ENCODE assay signal across 16 cellular contexts in genomic region chr1:17559618-17560419, GRCh38. TPM values are rescaled to one million over a fixed set of nuclear protein-coding genes. Genes with fewer than 3 reads are reported as not detected.
DNase-seq lines count a peak whose midpoint lies in the region; FAIRE-seq and TF ChIP-seq lines count a peak whose summit lies in the region.
"Had no signal": no experiment of that assay in that cellular context is flagged by ENCODE, and none has a peak within 500 bp of the region (broad histone marks: within the 10 kb centered on the region; RNA-seq: fewer than 3 reads in every experiment).

No MANE protein-coding gene starts in this region.

- CTCF ChIA-PET in MCF 10A (lab: Yijun Ruan, JAX), result interaction anchor here (0.8 to 1.5 kb wide), 3 partner anchors 18 to 65 kb away, joined by 3 to 5 read pairs (median 3); no protein-coding TSS in a partner anchor

- no peaks in the 10 kb centered on the region for H3K9me3 Mint-ChIP-seq in MCF 10A (ENCODE audit: unreplicated experiment)

- no peak for TF ChIP-seq POLR2A in sigmoid colon (IDR thresholded peaks at IDR 0.05)

- DNase-seq in Caki2 (ENCODE audit: low read depth), result peak; percentile 86
- no peak for DNase-seq in MCF 10A (ENCODE audit: unreplicated experiment)
- DNase-seq in kidney, result no peak
- no peak for DNase-seq in sigmoid colon
- no peak for DNase-seq in 8988T
- no peak for DNase-seq in MM.1S
- DNase-seq in activated CD4-positive, CD25-positive, alpha-beta regulatory T cell treated with anti-CD3 and anti-CD28 coated beads, Interleukin-2, amount 50 U/mL, for 72 hours, result no peak
- DNase-seq in EL, result no peak
- DNase-seq: activated T-cell treated with anti-CD3 and anti-CD28 coated beads for 4 hours; brain microvascular endothelial cell; NCI-H2029; spleen; stimulated activated CD8-positive, alpha-beta memory T cell treated with anti-CD3 and anti-CD28 coated beads, Interleukin-4, amount 100 ng/mL, for 48 hours; T-helper 9 cell had no signal

- H3K9ac ChIP-seq in kidney (ENCODE audit: low read length in 2 of 2) (peak overlapping the region; percentile 51 to 59), MM.1S (ENCODE audit: low read length) (no peak overlapping the region)

- H3K9me3 ChIP-seq in kidney (ENCODE audit: control insufficient read depth in 1 of 2, low read length in 2 of 2), result no peaks in the 10 kb centered on the region
- H3K9me3 ChIP-seq in sigmoid colon, result no peaks in the 10 kb centered on the region
- H3K9me3 ChIP-seq in MM.1S (replicated peaks; ENCODE audit: insufficient read depth, low read length), result no peaks in the 10 kb centered on the region
- H3K9me3 ChIP-seq: spleen had no signal

- H4K20me1 ChIP-seq in MM.1S (ENCODE audit: insufficient read depth, low read length), result no peaks in the 10 kb centered on the region

- peak overlapping the region in 1 of 2 donors; percentile 10 for H3K4me3 ChIP-seq in kidney (ENCODE audit: low read length in 2 of 2)
- no peak overlapping the region for H3K4me3 ChIP-seq in sigmoid colon
- no peak overlapping the region for H3K4me3 ChIP-seq in MM.1S (ENCODE audit: low read length)
- H3K4me3 ChIP-seq: K562, spleen had no signal

- intact Hi-C loops in MCF 10A (cut with micrococcal nuclease), result no loop called here
- intact Hi-C loops in kidney (cut with DNase I), result no loop called here
- intact Hi-C loops in sigmoid colon (cut with DNase I), result loop anchor here (2.0 kb wide), 1 partner anchor 19 kb away; no protein-coding TSS in a partner anchor

- WGBS in sigmoid colon, 2 donors, result 27 to 68% methylated on average over 7 of the region's 7 CpGs

- H3K27me3 ChIP-seq in sigmoid colon (no peaks in the 10 kb centered on the region), MM.1S (replicated peaks; ENCODE audit: insufficient read depth, low read length) (peaks cover 80% of the 10 kb centered on the region)
- H3K27me3 ChIP-seq: brain microvascular endothelial cell, spleen had no signal

- POLR2A ChIA-PET in MCF 10A (lab: Yijun Ruan, JAX), result interaction anchor here (1.0 kb wide), 1 partner anchor 23 kb away, joined by 3 read pairs; no protein-coding TSS in a partner anchor

- no peaks in the 10 kb centered on the region for H3K36me3 ChIP-seq in kidney (ENCODE audit: control insufficient read depth in 1 of 2, insufficient read depth in 2 of 2, low read length in 2 of 2)
- no peaks in the 10 kb centered on the region for H3K36me3 ChIP-seq in sigmoid colon
- H3K36me3 ChIP-seq in MM.1S (replicated peaks; ENCODE audit: insufficient read depth, low read length), result no peaks in the 10 kb centered on the region
- H3K36me3 ChIP-seq: brain microvascular endothelial cell, spleen had no signal

- peak; percentile 70 for FAIRE-seq in kidney (lab: Jason Lieb, UNC)
- FAIRE-seq: G401.6, K562 had no signal

- no peaks in the 10 kb centered on the region for H3K36me3 Mint-ChIP-seq in MCF 10A (ENCODE audit: insufficient read depth, unreplicated experiment)

- no peak overlapping the region for H2AFZ ChIP-seq in MM.1S (ENCODE audit: low read length)

- no peaks in the 10 kb centered on the region for H3F3A ChIP-seq in MM.1S (ENCODE audit: insufficient read depth, low read length)

- H3K27ac ChIP-seq in kidney (ENCODE audit: low read depth in 2 of 2, low read length in 2 of 2) (peak overlapping the region; percentile 94 to 96), sigmoid colon (peak overlapping the region; percentile 75 to 97 (median 92)), MM.1S (ENCODE audit: low read length) (no peak overlapping the region)
- H3K27ac ChIP-seq: brain microvascular endothelial cell had no signal

- no TSS peak for BruUV-seq in MCF 10A (replicated peaks; lab: Mats Ljungman, UMichigan)

- H3K27ac Mint-ChIP-seq in MCF 10A (ENCODE audit: low read depth, unreplicated experiment), result peak overlapping the region; percentile 23

- H3K4me1 ChIP-seq in kidney (ENCODE audit: control insufficient read depth in 1 of 2, insufficient read depth in 1 of 2, low read depth in 1 of 2, low read length in 2 of 2) (peaks cover 55 to 57% of the 10 kb centered on the region in 2 donors), sigmoid colon (peaks cover 0 to 50% (median 47%) of the 10 kb centered on the region in 4 donors), MM.1S (ENCODE audit: low read length) (no peaks in the 10 kb centered on the region)

- in situ Hi-C loops in Caki2 (cut with HindIII; ENCODE audit: low pct_unique_long_range_greater_than_20kb, low sequenced_read_pairs), result no loop called here

- no peaks in the 10 kb centered on the region for H3K27me3 Mint-ChIP-seq in MCF 10A (ENCODE audit: insufficient read depth, unreplicated experiment)

- peaks cover 23% of the 10 kb centered on the region for H3K4me1 Mint-ChIP-seq in MCF 10A (ENCODE audit: insufficient read depth, unreplicated experiment)

- H3K79me2 ChIP-seq in MM.1S (ENCODE audit: low read length), result no peaks in the 10 kb centered on the region

- no peaks in the 10 kb centered on the region for H3K9me2 ChIP-seq in MM.1S (replicated peaks; ENCODE audit: insufficient read depth, low read length)

- no peak for TF ChIP-seq CTCF in MCF 10A (IDR thresholded peaks at IDR 0.05; ENCODE audit: unreplicated experiment)
- no peak for TF ChIP-seq CTCF in kidney (IDR thresholded peaks at IDR 0.05; ENCODE audit: borderline replicate concordance, extremely low read depth, insufficient read depth)
- TF ChIP-seq CTCF in sigmoid colon (IDR thresholded peaks at IDR 0.05), result no peak
- no peak for TF ChIP-seq CTCF in MM.1S (IDR thresholded peaks at IDR 0.05; ENCODE audit: low read length)

- no peak overlapping the region for H3K4me2 ChIP-seq in MM.1S (ENCODE audit: low read depth, low read length)

- no peak overlapping the region for H3K4me3 Mint-ChIP-seq in MCF 10A (ENCODE audit: unreplicated experiment)

- no peak for TF ChIP-seq EP300 in sigmoid colon (IDR thresholded peaks at IDR 0.05)

RNA-seq across cellular contexts. Expression of gene ARHGEF10L, which starts 20.3 kb away (rescaled TPM):
- 23.1 and 31.0 TPM in 2 replicates for total RNA-seq in Caki2 (2014; rRNA removed; shearing (Covaris generic); ENCODE audit: low replicate concordance)
- 5.0 and 12.2 TPM in 2 replicates for total RNA-seq in MCF 10A (2022)
- total RNA-seq in kidney, result 91.9 TPM
- 40.8 TPM for polyA plus RNA-seq in kidney (ENCODE audit: insufficient read depth, low read depth, low replicate concordance)
- 10 to 100 TPM; 25.0 to 44.9 (median 32.1) TPM for total RNA-seq in sigmoid colon
- polyA plus RNA-seq in sigmoid colon, result 10 to 100 TPM; 28.7 to 76.2 (median 33.0) TPM
- polyA plus RNA-seq: K562 had no signal
